ENCODE assay signal across 1 cellular context in the genomic region with DNA sequence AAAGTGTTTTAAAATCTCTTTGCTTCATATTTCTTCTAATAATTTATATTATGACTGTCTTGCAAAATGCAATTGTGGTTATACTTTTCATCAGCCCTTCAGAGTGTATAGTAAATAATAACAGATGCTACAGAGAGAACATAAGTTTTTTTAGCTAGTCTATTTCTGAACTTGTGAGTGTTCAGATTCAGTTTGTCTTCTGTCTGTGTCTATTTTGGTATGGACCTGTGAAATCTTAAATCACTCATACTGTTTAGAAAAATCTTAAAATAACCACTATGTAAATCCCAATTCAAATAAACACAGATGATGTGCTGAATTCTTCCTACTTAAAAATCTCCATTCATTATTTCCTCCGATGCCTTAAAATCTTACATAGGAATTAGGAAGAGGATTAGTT.
TF ChIP-seq lines count a peak whose summit lies in the region.

No MANE protein-coding gene starts in this region.

TF ChIP-seq in HCT116, 20 proteins besides CTCF, POLR2A, EP300 and RAD21 (continued from another document):
- TF ChIP-seq REST (IDR thresholded peaks at IDR 0.05; ENCODE audit: low read depth) (no peak), EZH2 (IDR thresholded peaks at IDR 0.05) (no peak), EZH2phosphoT487 (IDR thresholded peaks at IDR 0.05; ENCODE audit: borderline replicate concordance) (no peak), YY1 (IDR thresholded peaks at IDR 0.05; ENCODE audit: extremely low read depth, insufficient replicate concordance, low read depth, low read length) (no peak), ZNF274 (IDR thresholded peaks at IDR 0.05; ENCODE audit: low read depth, low read length) (no peak), EGR1 (IDR thresholded peaks at IDR 0.05; ENCODE audit: low read depth) (no peak), ATF3 (IDR thresholded peaks at IDR 0.05) (no peak), TCF7L2 (IDR thresholded peaks at IDR 0.05; ENCODE audit: borderline replicate concordance, extremely low read depth, insufficient read depth, insufficient read length) (no peak), SP1 (IDR thresholded peaks at IDR 0.05; ENCODE audit: low read depth) (no peak), ZBTB33 (IDR thresholded peaks at IDR 0.05; ENCODE audit: extremely low read depth, insufficient replicate concordance, low read length) (no peak), SRF (IDR thresholded peaks at IDR 0.05; ENCODE audit: low read depth) (no peak), JUND (IDR thresholded peaks at IDR 0.05) (no peak), CBX3 (IDR thresholded peaks at IDR 0.05; ENCODE audit: low read depth) (no peak), POLR2AphosphoS5 (IDR thresholded peaks at IDR 0.05; ENCODE audit: low read depth, low read length) (no peak)
- TF ChIP-seq, protein P1, sequence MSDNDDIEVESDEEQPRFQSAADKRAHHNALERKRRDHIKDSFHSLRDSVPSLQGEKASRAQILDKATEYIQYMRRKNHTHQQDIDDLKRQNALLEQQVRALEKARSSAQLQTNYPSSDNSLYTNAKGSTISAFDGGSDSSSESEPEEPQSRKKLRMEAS (IDR thresholded peaks at IDR 0.05): no peak
